In the genomic region with DNA sequence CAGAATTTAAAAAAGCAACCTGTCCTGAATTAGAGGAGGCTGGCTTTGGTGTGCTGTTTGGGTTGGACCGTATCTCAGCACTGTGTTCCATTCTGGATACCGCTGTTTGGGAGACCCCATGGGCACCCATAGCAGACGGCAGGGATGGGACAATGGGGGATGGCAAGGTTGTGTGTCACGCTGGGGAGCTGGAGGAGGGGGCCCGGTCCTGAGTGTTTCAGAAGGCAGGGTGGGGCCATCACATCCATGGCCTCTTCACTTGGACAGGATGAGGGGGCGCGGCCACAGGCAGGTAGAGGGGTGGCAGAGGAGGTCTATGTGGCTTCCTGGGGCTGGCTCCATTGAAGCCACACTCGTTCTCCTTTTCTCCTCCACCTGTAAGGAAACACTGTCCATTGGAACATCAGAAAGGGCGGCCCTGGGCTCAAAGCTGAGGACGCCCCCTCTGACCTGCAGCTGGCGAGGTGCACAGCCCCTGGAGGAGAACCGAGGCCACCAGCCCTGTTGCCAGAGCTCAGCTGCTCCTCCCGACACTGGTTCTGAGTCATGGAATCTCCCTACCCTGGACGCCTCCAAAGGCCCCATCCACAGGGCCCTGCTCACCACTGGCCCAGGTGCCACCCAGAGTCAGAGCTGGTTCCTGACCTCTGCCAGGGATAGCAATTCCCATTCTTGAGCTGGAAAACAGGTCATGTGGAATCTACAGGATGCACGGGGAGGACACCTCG, we compare ENCODE assay signal across 19 cellular contexts.
"Had no signal": no experiment of that assay in that cellular context is flagged by ENCODE, and none has a peak within 500 bp of the region (broad histone marks: within the 10 kb centered on the region; RNA-seq: fewer than 3 reads in every experiment).

No MANE protein-coding gene starts in this region.

- H3K36me3 Mint-ChIP-seq: naive thymus-derived CD4-positive, alpha-beta T cell; stimulated activated naive B cell treated with anti-CD40 and anti-IgM and Interleukin-4, amounts not matched to agents 10 μg/mL and 1 μg/mL and 100 μg/mL, for 72 hours had no signal

- H3K27ac ChIP-seq: heart left ventricle, spleen, testis, tibial nerve, upper lobe of right lung, vagina had no signal

- H3K9me3 ChIP-seq: testis, upper lobe of right lung, vagina had no signal

- H3K9me3 Mint-ChIP-seq: naive thymus-derived CD4-positive, alpha-beta T cell had no signal

- ATAC-seq: heart left ventricle; left cardiac atrium; left ventricle myocardium superior; naive thymus-derived CD4-positive, alpha-beta T cell; sciatic nerve; stimulated activated naive B cell treated with anti-CD40 and anti-IgM and Interleukin-4, amounts not matched to agents 10 μg/mL and 1 μg/mL and 100 μg/mL, for 72 hours; stimulated activated naive CD8-positive, alpha-beta T cell treated with anti-CD3 and anti-CD28 coated beads, Interleukin-15, amount 100 ng/mL, for 72 hours; upper lobe of right lung had no signal

- H3K27me3 ChIP-seq: testis, tibial nerve, vagina had no signal

- H3K4me3 Mint-ChIP-seq: naive thymus-derived CD4-positive, alpha-beta T cell; stimulated activated naive B cell treated with anti-CD40 and anti-IgM and Interleukin-4, amounts not matched to agents 10 μg/mL and 1 μg/mL and 100 μg/mL, for 72 hours; stimulated activated naive CD8-positive, alpha-beta T cell treated with anti-CD3 and anti-CD28 coated beads, Interleukin-15, amount 100 ng/mL, for 72 hours had no signal

- H3K27me3 Mint-ChIP-seq: naive thymus-derived CD4-positive, alpha-beta T cell; stimulated activated naive CD8-positive, alpha-beta T cell treated with anti-CD3 and anti-CD28 coated beads, Interleukin-15, amount 100 ng/mL, for 72 hours had no signal

- H3K27ac Mint-ChIP-seq: naive thymus-derived CD4-positive, alpha-beta T cell; stimulated activated naive B cell treated with anti-CD40 and anti-IgM and Interleukin-4, amounts not matched to agents 10 μg/mL and 1 μg/mL and 100 μg/mL, for 72 hours; stimulated activated naive CD8-positive, alpha-beta T cell treated with anti-CD3 and anti-CD28 coated beads, Interleukin-15, amount 100 ng/mL, for 72 hours had no signal

- H3K36me3 ChIP-seq: heart left ventricle, spleen, tibial nerve, upper lobe of right lung, vagina had no signal

- H3K4me1 ChIP-seq: heart left ventricle, testis, tibial nerve, upper lobe of right lung, vagina had no signal

- DNase-seq: dermis blood vessel endothelial cell; heart left ventricle; hypothalamus; left cardiac atrium; left ventricle myocardium superior; mesenchymal stem cell; naive thymus-derived CD4-positive, alpha-beta T cell; spleen; stimulated activated CD4-positive, alpha-beta T cell treated with anti-CD3 and anti-CD28 coated beads, Interleukin-15, amount 100 ng/mL, for 24 hours; stimulated activated CD4-positive, alpha-beta T cell treated with anti-CD3 and anti-CD28 coated beads, Interleukin-1b, Interleukin-23, amount 100 ng/mL, for 48 hours; stimulated activated CD4-positive, alpha-beta T cell treated with anti-CD3 and anti-CD28 coated beads, Interleukin-4, amount 100 ng/mL, for 24 hours; stimulated activated naive B cell treated with anti-CD40 and anti-IgM and Interleukin-4, amounts not matched to agents 10 μg/mL and 1 μg/mL and 100 μg/mL, for 72 hours; stimulated activated naive CD8-positive, alpha-beta T cell treated with anti-CD3 and anti-CD28 coated beads, Interleukin-15, amount 100 ng/mL, for 72 hours; testis; upper lobe of right lung had no signal

- H3K4me3 ChIP-seq: heart left ventricle, lung, spleen, testis, tibial nerve, upper lobe of right lung, vagina had no signal
